ENCODE assay signal across 1 cellular context in the genomic region with DNA sequence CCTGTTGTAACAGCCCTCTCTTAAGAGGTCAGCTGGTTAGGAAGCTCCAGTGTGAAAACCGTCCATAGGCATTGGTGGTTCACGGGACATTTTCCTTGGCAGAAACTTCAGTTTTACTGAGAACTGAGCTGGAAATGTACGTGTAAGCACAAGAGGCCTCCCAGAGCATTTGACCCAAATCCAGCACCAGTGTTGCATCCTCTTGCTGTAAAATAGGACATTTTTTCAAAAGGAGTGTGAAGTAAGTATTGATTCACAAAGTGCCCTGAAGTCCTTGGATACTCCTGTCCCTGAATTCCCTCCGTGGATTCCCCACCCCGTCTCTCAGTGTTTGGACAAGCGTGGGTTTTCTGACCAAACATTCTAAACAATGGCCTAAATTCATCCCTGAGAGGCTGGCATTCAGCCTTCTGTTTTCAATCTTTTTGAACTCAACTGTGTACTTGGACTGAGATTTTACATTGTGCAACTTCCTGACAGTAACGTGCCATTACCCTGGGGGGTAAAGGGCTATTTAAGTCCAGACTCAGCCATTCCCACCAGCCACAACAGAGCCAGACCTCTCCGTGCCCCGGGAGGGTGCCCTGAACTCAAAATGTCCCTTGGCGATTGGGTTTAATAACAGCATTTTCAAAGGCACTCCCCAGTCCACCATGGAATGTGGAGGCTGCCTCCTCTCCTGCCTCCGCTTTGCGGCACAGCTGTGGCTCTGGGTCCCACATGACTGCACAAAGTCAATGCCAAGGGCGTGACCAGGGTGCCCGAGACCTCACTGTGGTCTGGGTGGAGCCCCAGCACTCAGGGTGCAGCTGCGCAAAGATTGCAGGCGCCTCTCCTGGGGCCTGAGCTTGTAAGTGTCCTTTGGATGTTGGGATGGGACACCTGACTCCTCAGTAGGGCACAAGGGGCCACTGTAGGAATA.
TF ChIP-seq lines count a peak whose summit lies in the region.

No MANE protein-coding gene starts in this region.

TF ChIP-seq in HepG2, 621 proteins besides CTCF, POLR2A, EP300 and RAD21 (continued from another document and continues in another):
- TF ChIP-seq, protein P1, sequence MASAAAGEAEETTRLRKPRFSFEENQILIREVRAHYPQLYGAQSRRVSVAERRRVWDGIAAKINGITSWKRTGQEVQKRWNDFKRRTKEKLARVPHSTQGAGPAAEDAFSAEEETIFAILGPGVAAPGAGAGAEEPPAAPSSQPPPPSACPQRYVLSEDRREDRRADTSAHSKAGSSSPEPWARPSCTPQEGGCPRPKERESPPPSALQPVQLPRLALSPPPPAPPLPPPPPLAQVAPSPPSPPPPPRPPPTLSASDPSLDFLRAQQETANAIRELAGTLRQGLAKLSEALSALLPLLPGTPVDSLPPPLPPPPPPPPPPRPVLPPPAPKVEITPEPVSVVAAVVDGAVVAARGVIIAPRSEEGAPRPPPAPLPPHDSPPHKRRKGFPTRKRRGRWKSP (CRISPR knock-in tag; IDR thresholded peaks at IDR 0.05), result peak; percentile 95
- no peak for TF ChIP-seq EZH2 (conservative IDR thresholded peaks at IDR 0.05; ENCODE audit: low read depth, low read length)
- TF ChIP-seq, protein P2, sequence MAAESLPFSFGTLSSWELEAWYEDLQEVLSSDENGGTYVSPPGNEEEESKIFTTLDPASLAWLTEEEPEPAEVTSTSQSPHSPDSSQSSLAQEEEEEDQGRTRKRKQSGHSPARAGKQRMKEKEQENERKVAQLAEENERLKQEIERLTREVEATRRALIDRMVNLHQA (CRISPR knock-in tag; IDR thresholded peaks at IDR 0.05), result peak; percentile 81; the same call in 1 of the 2 replicates
- 0 out of 2 replicates have a peak, but pooled peaks have one; percentile 12 for TF ChIP-seq KDM5B (CRISPR knock-in tag; IDR thresholded peaks at IDR 0.05; ENCODE audit: borderline replicate concordance)
- TF ChIP-seq, protein P3, sequence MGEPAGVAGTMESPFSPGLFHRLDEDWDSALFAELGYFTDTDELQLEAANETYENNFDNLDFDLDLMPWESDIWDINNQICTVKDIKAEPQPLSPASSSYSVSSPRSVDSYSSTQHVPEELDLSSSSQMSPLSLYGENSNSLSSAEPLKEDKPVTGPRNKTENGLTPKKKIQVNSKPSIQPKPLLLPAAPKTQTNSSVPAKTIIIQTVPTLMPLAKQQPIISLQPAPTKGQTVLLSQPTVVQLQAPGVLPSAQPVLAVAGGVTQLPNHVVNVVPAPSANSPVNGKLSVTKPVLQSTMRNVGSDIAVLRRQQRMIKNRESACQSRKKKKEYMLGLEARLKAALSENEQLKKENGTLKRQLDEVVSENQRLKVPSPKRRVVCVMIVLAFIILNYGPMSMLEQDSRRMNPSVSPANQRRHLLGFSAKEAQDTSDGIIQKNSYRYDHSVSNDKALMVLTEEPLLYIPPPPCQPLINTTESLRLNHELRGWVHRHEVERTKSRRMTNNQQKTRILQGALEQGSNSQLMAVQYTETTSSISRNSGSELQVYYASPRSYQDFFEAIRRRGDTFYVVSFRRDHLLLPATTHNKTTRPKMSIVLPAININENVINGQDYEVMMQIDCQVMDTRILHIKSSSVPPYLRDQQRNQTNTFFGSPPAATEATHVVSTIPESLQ (CRISPR knock-in tag; conservative IDR thresholded peaks at IDR 0.05), result 0 out of 2 replicates have a peak, but pooled peaks have one; percentile 71
- no peak for TF ChIP-seq NFE2 (CRISPR knock-in tag; IDR thresholded peaks at IDR 0.05)
- TF ChIP-seq, protein P4, sequence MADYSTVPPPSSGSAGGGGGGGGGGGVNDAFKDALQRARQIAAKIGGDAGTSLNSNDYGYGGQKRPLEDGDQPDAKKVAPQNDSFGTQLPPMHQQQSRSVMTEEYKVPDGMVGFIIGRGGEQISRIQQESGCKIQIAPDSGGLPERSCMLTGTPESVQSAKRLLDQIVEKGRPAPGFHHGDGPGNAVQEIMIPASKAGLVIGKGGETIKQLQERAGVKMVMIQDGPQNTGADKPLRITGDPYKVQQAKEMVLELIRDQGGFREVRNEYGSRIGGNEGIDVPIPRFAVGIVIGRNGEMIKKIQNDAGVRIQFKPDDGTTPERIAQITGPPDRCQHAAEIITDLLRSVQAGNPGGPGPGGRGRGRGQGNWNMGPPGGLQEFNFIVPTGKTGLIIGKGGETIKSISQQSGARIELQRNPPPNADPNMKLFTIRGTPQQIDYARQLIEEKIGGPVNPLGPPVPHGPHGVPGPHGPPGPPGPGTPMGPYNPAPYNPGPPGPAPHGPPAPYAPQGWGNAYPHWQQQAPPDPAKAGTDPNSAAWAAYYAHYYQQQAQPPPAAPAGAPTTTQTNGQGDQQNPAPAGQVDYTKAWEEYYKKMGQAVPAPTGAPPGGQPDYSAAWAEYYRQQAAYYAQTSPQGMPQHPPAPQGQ (CRISPR knock-in tag; IDR thresholded peaks at IDR 0.05; ENCODE audit: borderline replicate concordance), result no peak; the same call in 1 of the 2 replicates
- TF ChIP-seq SCMH1 (CRISPR knock-in tag; IDR thresholded peaks at IDR 0.05; ENCODE audit: borderline replicate concordance), result no peak
- TF ChIP-seq PAWR (CRISPR knock-in tag; IDR thresholded peaks at IDR 0.05; ENCODE audit: borderline replicate concordance), result 0 out of 2 replicates have a peak, but pooled peaks have one; percentile 70
- peak; percentile 96 for TF ChIP-seq TEAD3 (CRISPR knock-in tag; optimal IDR thresholded peaks at IDR 0.05; ENCODE audit: borderline replicate concordance)
- TF ChIP-seq, protein P5, sequence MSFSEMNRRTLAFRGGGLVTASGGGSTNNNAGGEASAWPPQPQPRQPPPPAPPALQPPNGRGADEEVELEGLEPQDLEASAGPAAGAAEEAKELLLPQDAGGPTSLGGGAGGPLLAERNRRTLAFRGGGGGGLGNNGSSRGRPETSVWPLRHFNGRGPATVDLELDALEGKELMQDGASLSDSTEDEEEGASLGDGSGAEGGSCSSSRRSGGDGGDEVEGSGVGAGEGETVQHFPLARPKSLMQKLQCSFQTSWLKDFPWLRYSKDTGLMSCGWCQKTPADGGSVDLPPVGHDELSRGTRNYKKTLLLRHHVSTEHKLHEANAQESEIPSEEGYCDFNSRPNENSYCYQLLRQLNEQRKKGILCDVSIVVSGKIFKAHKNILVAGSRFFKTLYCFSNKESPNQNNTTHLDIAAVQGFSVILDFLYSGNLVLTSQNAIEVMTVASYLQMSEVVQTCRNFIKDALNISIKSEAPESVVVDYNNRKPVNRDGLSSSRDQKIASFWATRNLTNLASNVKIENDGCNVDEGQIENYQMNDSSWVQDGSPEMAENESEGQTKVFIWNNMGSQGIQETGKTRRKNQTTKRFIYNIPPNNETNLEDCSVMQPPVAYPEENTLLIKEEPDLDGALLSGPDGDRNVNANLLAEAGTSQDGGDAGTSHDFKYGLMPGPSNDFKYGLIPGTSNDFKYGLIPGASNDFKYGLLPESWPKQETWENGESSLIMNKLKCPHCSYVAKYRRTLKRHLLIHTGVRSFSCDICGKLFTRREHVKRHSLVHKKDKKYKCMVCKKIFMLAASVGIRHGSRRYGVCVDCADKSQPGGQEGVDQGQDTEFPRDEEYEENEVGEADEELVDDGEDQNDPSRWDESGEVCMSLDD (CRISPR knock-in tag; IDR thresholded peaks at IDR 0.05; ENCODE audit: borderline replicate concordance), result peak; percentile 84; the same call in 1 of the 2 replicates
- TF ChIP-seq ZIK1 (CRISPR knock-in tag; IDR thresholded peaks at IDR 0.05; ENCODE audit: borderline replicate concordance, low read depth), result no peak
- TF ChIP-seq XRCC5 (optimal IDR thresholded peaks at IDR 0.05; ENCODE audit: low read length), result peak; percentile 85
- peak; percentile 92 for TF ChIP-seq ZNF878 (CRISPR knock-in tag; IDR thresholded peaks at IDR 0.05)
- peak; percentile 97 for TF ChIP-seq MED13 (CRISPR knock-in tag; IDR thresholded peaks at IDR 0.05)
- TF ChIP-seq KDM6A (CRISPR knock-in tag; IDR thresholded peaks at IDR 0.05; ENCODE audit: low read depth), result peak; percentile 84
- TF ChIP-seq, protein P6, sequence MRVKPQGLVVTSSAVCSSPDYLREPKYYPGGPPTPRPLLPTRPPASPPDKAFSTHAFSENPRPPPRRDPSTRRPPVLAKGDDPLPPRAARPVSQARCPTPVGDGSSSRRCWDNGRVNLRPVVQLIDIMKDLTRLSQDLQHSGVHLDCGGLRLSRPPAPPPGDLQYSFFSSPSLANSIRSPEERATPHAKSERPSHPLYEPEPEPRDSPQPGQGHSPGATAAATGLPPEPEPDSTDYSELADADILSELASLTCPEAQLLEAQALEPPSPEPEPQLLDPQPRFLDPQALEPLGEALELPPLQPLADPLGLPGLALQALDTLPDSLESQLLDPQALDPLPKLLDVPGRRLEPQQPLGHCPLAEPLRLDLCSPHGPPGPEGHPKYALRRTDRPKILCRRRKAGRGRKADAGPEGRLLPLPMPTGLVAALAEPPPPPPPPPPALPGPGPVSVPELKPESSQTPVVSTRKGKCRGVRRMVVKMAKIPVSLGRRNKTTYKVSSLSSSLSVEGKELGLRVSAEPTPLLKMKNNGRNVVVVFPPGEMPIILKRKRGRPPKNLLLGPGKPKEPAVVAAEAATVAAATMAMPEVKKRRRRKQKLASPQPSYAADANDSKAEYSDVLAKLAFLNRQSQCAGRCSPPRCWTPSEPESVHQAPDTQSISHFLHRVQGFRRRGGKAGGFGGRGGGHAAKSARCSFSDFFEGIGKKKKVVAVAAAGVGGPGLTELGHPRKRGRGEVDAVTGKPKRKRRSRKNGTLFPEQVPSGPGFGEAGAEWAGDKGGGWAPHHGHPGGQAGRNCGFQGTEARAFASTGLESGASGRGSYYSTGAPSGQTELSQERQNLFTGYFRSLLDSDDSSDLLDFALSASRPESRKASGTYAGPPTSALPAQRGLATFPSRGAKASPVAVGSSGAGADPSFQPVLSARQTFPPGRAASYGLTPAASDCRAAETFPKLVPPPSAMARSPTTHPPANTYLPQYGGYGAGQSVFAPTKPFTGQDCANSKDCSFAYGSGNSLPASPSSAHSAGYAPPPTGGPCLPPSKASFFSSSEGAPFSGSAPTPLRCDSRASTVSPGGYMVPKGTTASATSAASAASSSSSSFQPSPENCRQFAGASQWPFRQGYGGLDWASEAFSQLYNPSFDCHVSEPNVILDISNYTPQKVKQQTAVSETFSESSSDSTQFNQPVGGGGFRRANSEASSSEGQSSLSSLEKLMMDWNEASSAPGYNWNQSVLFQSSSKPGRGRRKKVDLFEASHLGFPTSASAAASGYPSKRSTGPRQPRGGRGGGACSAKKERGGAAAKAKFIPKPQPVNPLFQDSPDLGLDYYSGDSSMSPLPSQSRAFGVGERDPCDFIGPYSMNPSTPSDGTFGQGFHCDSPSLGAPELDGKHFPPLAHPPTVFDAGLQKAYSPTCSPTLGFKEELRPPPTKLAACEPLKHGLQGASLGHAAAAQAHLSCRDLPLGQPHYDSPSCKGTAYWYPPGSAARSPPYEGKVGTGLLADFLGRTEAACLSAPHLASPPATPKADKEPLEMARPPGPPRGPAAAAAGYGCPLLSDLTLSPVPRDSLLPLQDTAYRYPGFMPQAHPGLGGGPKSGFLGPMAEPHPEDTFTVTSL (CRISPR knock-in tag; IDR thresholded peaks at IDR 0.05; ENCODE audit: borderline replicate concordance), result peak; percentile 99
- TF ChIP-seq ZNF570 (CRISPR knock-in tag; IDR thresholded peaks at IDR 0.05; ENCODE audit: borderline replicate concordance), result 0 out of 2 replicates have a peak, but pooled peaks have one; percentile 39
- no peak for TF ChIP-seq ZNF839 (CRISPR knock-in tag; IDR thresholded peaks at IDR 0.05; ENCODE audit: borderline replicate concordance)
- no peak for TF ChIP-seq AGO1 (IDR thresholded peaks at IDR 0.05; ENCODE audit: low read depth, low read length, poor library complexity, severe bottlenecking)
- TF ChIP-seq SOX13 (IDR thresholded peaks at IDR 0.05), result peak; percentile 98
- TF ChIP-seq SOX13 (CRISPR knock-in tag; conservative IDR thresholded peaks at IDR 0.05 in 1 of 2, IDR thresholded peaks at IDR 0.05 in 1 of 2), result peak in 1 of 2 experiments; percentile 100; a peak in 2 of 4 replicates
- peak; percentile 68 for TF ChIP-seq RBFOX2 (IDR thresholded peaks at IDR 0.05; ENCODE audit: low read depth, low read length)
- TF ChIP-seq U2AF2 (IDR thresholded peaks at IDR 0.05; ENCODE audit: low read depth, low read length), result no peak
- no peak for TF ChIP-seq KLF11 (CRISPR knock-in tag; IDR thresholded peaks at IDR 0.05)
- no peak for TF ChIP-seq ZC3H13 (CRISPR knock-in tag; IDR thresholded peaks at IDR 0.05)
- TF ChIP-seq, protein P7, sequence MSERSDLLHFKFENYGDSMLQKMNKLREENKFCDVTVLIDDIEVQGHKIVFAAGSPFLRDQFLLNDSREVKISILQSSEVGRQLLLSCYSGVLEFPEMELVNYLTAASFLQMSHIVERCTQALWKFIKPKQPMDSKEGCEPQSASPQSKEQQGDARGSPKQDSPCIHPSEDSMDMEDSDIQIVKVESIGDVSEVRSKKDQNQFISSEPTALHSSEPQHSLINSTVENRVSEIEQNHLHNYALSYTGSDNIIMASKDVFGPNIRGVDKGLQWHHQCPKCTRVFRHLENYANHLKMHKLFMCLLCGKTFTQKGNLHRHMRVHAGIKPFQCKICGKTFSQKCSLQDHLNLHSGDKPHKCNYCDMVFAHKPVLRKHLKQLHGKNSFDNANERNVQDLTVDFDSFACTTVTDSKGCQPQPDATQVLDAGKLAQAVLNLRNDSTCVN (CRISPR knock-in tag; IDR thresholded peaks at IDR 0.05; ENCODE audit: borderline replicate concordance), result peak; percentile 70; the same call in 1 of the 2 replicates
- peak; percentile 23 for TF ChIP-seq SAFB2 (CRISPR knock-in tag; IDR thresholded peaks at IDR 0.05; ENCODE audit: borderline replicate concordance, low read depth)
- TF ChIP-seq, protein P8, sequence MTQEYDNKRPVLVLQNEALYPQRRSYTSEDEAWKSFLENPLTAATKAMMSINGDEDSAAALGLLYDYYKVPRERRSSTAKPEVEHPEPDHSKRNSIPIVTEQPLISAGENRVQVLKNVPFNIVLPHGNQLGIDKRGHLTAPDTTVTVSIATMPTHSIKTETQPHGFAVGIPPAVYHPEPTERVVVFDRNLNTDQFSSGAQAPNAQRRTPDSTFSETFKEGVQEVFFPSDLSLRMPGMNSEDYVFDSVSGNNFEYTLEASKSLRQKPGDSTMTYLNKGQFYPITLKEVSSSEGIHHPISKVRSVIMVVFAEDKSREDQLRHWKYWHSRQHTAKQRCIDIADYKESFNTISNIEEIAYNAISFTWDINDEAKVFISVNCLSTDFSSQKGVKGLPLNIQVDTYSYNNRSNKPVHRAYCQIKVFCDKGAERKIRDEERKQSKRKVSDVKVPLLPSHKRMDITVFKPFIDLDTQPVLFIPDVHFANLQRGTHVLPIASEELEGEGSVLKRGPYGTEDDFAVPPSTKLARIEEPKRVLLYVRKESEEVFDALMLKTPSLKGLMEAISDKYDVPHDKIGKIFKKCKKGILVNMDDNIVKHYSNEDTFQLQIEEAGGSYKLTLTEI (CRISPR knock-in tag; conservative IDR thresholded peaks at IDR 0.05), result no peak
- peak; percentile 79 for TF ChIP-seq ELF1 (CRISPR knock-in tag; IDR thresholded peaks at IDR 0.05)
- peak; percentile 84; the same call in 1 of the 2 replicates for TF ChIP-seq DMAP1 (CRISPR knock-in tag; IDR thresholded peaks at IDR 0.05)
- no peak; the same call in 1 of the 2 replicates for TF ChIP-seq ZNF121 (CRISPR knock-in tag; IDR thresholded peaks at IDR 0.05)
- no peak for TF ChIP-seq ZNF550 (CRISPR knock-in tag; IDR thresholded peaks at IDR 0.05; ENCODE audit: borderline replicate concordance)
- TF ChIP-seq ZNF230 (CRISPR knock-in tag; IDR thresholded peaks at IDR 0.05), result peak; percentile 66; the same call in 1 of the 2 replicates
- TF ChIP-seq RNF2 (conservative IDR thresholded peaks at IDR 0.05; ENCODE audit: low read depth), result 0 out of 2 replicates have a peak, but pooled peaks have one; percentile 11
- peak; percentile 99 for TF ChIP-seq TRIM24 (CRISPR knock-in tag; IDR thresholded peaks at IDR 0.05)
- no peak for TF ChIP-seq CC2D1A (CRISPR knock-in tag; IDR thresholded peaks at IDR 0.05)
- no peak for TF ChIP-seq ZNF619 (CRISPR knock-in tag; IDR thresholded peaks at IDR 0.05)
- TF ChIP-seq ZSCAN20 (CRISPR knock-in tag; IDR thresholded peaks at IDR 0.05; ENCODE audit: borderline replicate concordance), result 0 out of 2 replicates have a peak, but pooled peaks have one; percentile 72
- TF ChIP-seq ZNF207 (IDR thresholded peaks at IDR 0.05; ENCODE audit: borderline replicate concordance), result no peak
- no peak for TF ChIP-seq KLF15 (CRISPR knock-in tag; IDR thresholded peaks at IDR 0.05; ENCODE audit: borderline replicate concordance)
- TF ChIP-seq ARID2 (CRISPR knock-in tag; IDR thresholded peaks at IDR 0.05; ENCODE audit: borderline replicate concordance), result peak; percentile 91; the same call in 1 of the 2 replicates
